21 cellular contexts compared by ENCODE assay signal in the genomic region with DNA sequence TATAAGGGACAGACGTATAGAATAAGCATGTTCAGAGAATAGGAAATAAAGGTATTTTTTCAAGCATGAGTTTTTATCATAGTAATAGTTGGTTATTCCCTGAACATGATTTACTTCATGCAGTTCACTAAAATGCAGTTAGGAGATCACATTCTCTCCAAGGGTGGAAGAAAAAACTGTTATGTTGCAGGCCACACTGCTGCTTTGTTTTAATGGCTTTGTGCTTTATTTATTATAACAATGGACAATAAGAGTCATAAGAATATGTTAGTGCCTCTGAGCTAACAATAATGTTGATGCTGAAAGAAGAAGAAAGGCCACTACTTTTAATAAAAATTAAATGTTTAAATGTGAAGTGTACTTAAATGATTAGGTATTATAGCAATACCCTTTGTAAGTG.
"Had no signal": no experiment of that assay in that cellular context is flagged by ENCODE, and none has a peak within 500 bp of the region (broad histone marks: within the 10 kb centered on the region; RNA-seq: fewer than 3 reads in every experiment).

No MANE protein-coding gene starts in this region.

- H3K4me3 Mint-ChIP-seq: central memory CD8-positive, alpha-beta T cell; dendritic cell treated with granulocyte-macrophage colony-stimulating factor and Interleukin-4, amounts not matched to agents 40 ng/mL and 50 ng/mL, for 4 days; naive thymus-derived CD8-positive, alpha-beta T cell had no signal

- DNase-seq: esophagus squamous epithelium; foreskin fibroblast; heart left ventricle; left cardiac atrium; left ventricle myocardium inferior; mesendoderm; mucosa of descending colon; naive thymus-derived CD8-positive, alpha-beta T cell; posterior cingulate gyrus; small intestine; stimulated activated CD4-positive, alpha-beta T cell treated with anti-CD3 and anti-CD28 coated beads, Interleukin-12 subunit alpha, Interleukin-12 subunit beta, amount 100 ng/mL, for 4 hours; stimulated activated CD4-positive, alpha-beta T cell treated with anti-CD3 and anti-CD28 coated beads, Interleukin-2, amount 100 ng/mL, for 48 hours; stimulated activated naive CD8-positive, alpha-beta T cell treated with anti-CD3 and anti-CD28 coated beads, Interleukin-15, Interleukin-2, amounts not matched to agents 100 U/mL and 50 U/mL, for 24 hours; trophoblast cell had no signal

- H3K4me1 Mint-ChIP-seq: central memory CD8-positive, alpha-beta T cell; naive thymus-derived CD8-positive, alpha-beta T cell had no signal

- H3K27me3 ChIP-seq: breast epithelium, esophagus squamous epithelium, heart left ventricle, neutrophil, right atrium auricular region had no signal

- H3K4me3 ChIP-seq: breast epithelium, esophagus squamous epithelium, heart left ventricle, left ventricle myocardium inferior, lung, mucosa of descending colon, right atrium auricular region, thoracic aorta had no signal

- H3K9me3 Mint-ChIP-seq: central memory CD8-positive, alpha-beta T cell; dendritic cell treated with granulocyte-macrophage colony-stimulating factor and Interleukin-4, amounts not matched to agents 40 ng/mL and 50 ng/mL, for 4 days; naive thymus-derived CD8-positive, alpha-beta T cell had no signal

- H3K27ac Mint-ChIP-seq: dendritic cell treated with granulocyte-macrophage colony-stimulating factor and Interleukin-4, amounts not matched to agents 40 ng/mL and 50 ng/mL, for 4 days; naive thymus-derived CD8-positive, alpha-beta T cell had no signal

- ATAC-seq: heart left ventricle; left cardiac atrium; mucosa of descending colon; naive thymus-derived CD8-positive, alpha-beta T cell; stimulated activated naive CD8-positive, alpha-beta T cell treated with anti-CD3 and anti-CD28 coated beads, Interleukin-15, Interleukin-2, amounts not matched to agents 100 U/mL and 50 U/mL, for 24 hours had no signal

- H3K27ac ChIP-seq: breast epithelium, esophagus squamous epithelium, heart left ventricle, left ventricle myocardium inferior, neutrophil, right atrium auricular region, thoracic aorta had no signal
